15 cellular contexts compared by ENCODE assay signal in genomic region chr3:172277151-172277652, GRCh38.
A peak's percentile ranks its signal among the peaks of the same experiment; 100 is the strongest.
DNase-seq lines count a peak whose midpoint lies in the region; ATAC-seq, FAIRE-seq and TF ChIP-seq lines count a peak whose summit lies in the region.
"Had no signal": no experiment of that assay in that cellular context is flagged by ENCODE, and none has a peak within 500 bp of the region (broad histone marks: within the 10 kb centered on the region; RNA-seq: fewer than 3 reads in every experiment).

No MANE protein-coding gene starts in this region.

- in situ Hi-C loops in HepG2 (cut with HindIII; ENCODE audit: extremely low pct_ligation_motif_present, low pct_unique_long_range_greater_than_20kb): no loop called here

- peaks cover 2% of the 10 kb centered on the region for H3K27me3 Mint-ChIP-seq in endothelial cell (ENCODE audit: unreplicated experiment)
- H3K27me3 Mint-ChIP-seq: CD8-positive, alpha-beta memory T cell had no signal

- intact Hi-C loops in HepG2 (cut with micrococcal nuclease; ENCODE audit: unreplicated experiment): no loop called here
- intact Hi-C loops in right lobe of liver (cut with DNase I): no loop called here
- intact Hi-C loops in ascending aorta (cut with DNase I): no loop called here

- peaks cover 18 to 86% of the 10 kb centered on the region in 2 experiments for H3K36me3 ChIP-seq in HepG2 (replicated peaks in 1 of 2; ENCODE audit: control insufficient read depth in 1 of 2, insufficient read depth in 2 of 2, low read length in 2 of 2)
- peaks cover 0 to 5% (median 0%) of the 10 kb centered on the region in 4 donors for H3K36me3 ChIP-seq in right lobe of liver
- H3K36me3 ChIP-seq in ascending aorta: no peaks in the 10 kb centered on the region
- no peaks in the 10 kb centered on the region for H3K36me3 ChIP-seq in suprapubic skin

- peaks cover 95% of the 10 kb centered on the region for H4K20me1 ChIP-seq in HepG2 (ENCODE audit: insufficient read depth, low read length)
- H4K20me1 ChIP-seq: BLaER1 had no signal

- no peak for TF ChIP-seq RAD21 in HepG2 (CRISPR knock-in tag; IDR thresholded peaks at IDR 0.05)

- TF ChIP-seq POLR2A in HepG2 (IDR thresholded peaks at IDR 0.05; ENCODE audit: insufficient read depth in 1 of 2, low read depth in 2 of 2, low read length in 2 of 2) (no peak), right lobe of liver (IDR thresholded peaks at IDR 0.05) (no peak), suprapubic skin (IDR thresholded peaks at IDR 0.05) (no peak)

- WGBS in HepG2 (ENCODE audit: low lambda C conversion rate): 97% methylated on average over 5 of the region's 5 CpGs
- 100% methylated on average over 5 of the region's 5 CpGs for WGBS in right lobe of liver (ENCODE audit: insufficient coverage, low coverage, low lambda C conversion rate, missing lambda C conversion rate)
- 92% methylated on average over 5 of the region's 5 CpGs for WGBS in suprapubic skin

- no peak overlapping the region for H3K4me3 Mint-ChIP-seq in endothelial cell (ENCODE audit: unreplicated experiment)
- H3K4me3 Mint-ChIP-seq: CD8-positive, alpha-beta memory T cell had no signal

- H3K36me3 Mint-ChIP-seq in endothelial cell (ENCODE audit: low read depth, unreplicated experiment): peaks cover 16% of the 10 kb centered on the region

- no peaks in the 10 kb centered on the region for H3K27me3 ChIP-seq in HepG2 (ENCODE audit: control insufficient read depth in 1 of 2, insufficient read depth in 2 of 2, low read length in 2 of 2)
- no peaks in the 10 kb centered on the region for H3K27me3 ChIP-seq in right lobe of liver
- no peaks in the 10 kb centered on the region for H3K27me3 ChIP-seq in ascending aorta
- no peaks in the 10 kb centered on the region for H3K27me3 ChIP-seq in suprapubic skin
- H3K27me3 ChIP-seq: BLaER1 had no signal

- peaks cover 85% of the 10 kb centered on the region for H3K79me2 ChIP-seq in HepG2 (ENCODE audit: insufficient read depth, low read length)

- no peak overlapping the region for H2AFZ ChIP-seq in HepG2 (ENCODE audit: low read length)

- H3K27ac Mint-ChIP-seq in endothelial cell (ENCODE audit: unreplicated experiment): peak overlapping the region; percentile 45

- H3K4me1 ChIP-seq in HepG2 (ENCODE audit: insufficient read depth, low read length) (peaks cover 44% of the 10 kb centered on the region), right lobe of liver (peaks cover 0 to 7% (median 3%) of the 10 kb centered on the region in 4 donors), ascending aorta (peaks cover 3 to 45% of the 10 kb centered on the region in 2 donors), suprapubic skin (peaks cover 8% of the 10 kb centered on the region)
- H3K4me1 ChIP-seq: BLaER1 had no signal

- H3K4me2 ChIP-seq in HepG2 (ENCODE audit: low read depth, low read length): no peak overlapping the region
- H3K4me2 ChIP-seq: BLaER1 had no signal

- no TSS peak for BruUV-seq in HepG2 (replicated peaks; lab: Mats Ljungman, UMichigan)

- H3K9ac ChIP-seq in HepG2 (ENCODE audit: insufficient read depth, low read depth, low read length): no peak overlapping the region
- H3K9ac ChIP-seq: BLaER1 had no signal

- CTCF ChIA-PET in HepG2 (lab: Yijun Ruan, JAX; ENCODE audit: low intra/inter-chr PET ratio, low total read pairs): no interaction called here

- TF ChIP-seq CTCF in HepG2 (CRISPR knock-in tag; IDR thresholded peaks at IDR 0.05) (no peak), right lobe of liver (IDR thresholded peaks at IDR 0.05) (no peak), ascending aorta (IDR thresholded peaks at IDR 0.05) (no peak), endothelial cell (IDR thresholded peaks at IDR 0.05; ENCODE audit: unreplicated experiment) (no peak), suprapubic skin (IDR thresholded peaks at IDR 0.05) (no peak)

- TF ChIP-seq EP300 in HepG2 (IDR thresholded peaks at IDR 0.05; ENCODE audit: low read depth in 2 of 2, low read length in 2 of 2): no peak
- no peak for TF ChIP-seq EP300 in HepG2 (CRISPR knock-in tag; IDR thresholded peaks at IDR 0.05; ENCODE audit: borderline replicate concordance)
- TF ChIP-seq EP300 in suprapubic skin (IDR thresholded peaks at IDR 0.05): no peak

- ATAC-seq in HepG2: no peak
- no peak for ATAC-seq in right lobe of liver

- no peaks in the 10 kb centered on the region for H3K9me3 Mint-ChIP-seq in endothelial cell (ENCODE audit: unreplicated experiment)
- H3K9me3 Mint-ChIP-seq: CD8-positive, alpha-beta memory T cell had no signal

- H3K27ac ChIP-seq in HepG2 (ENCODE audit: extremely low read length, insufficient read depth, low read length) (no peak overlapping the region), right lobe of liver (no peak overlapping the region), ascending aorta (peak overlapping the region; percentile 51 to 60), suprapubic skin (no peak overlapping the region)
- H3K27ac ChIP-seq: BLaER1 had no signal

- POLR2A ChIA-PET in HepG2 (lab: Yijun Ruan, JAX): no interaction called here

- DNase-seq in HepG2 (ENCODE audit: low spot score): no peak
- DNase-seq in right lobe of liver: no peak
- DNase-seq in ascending aorta (ENCODE audit: low spot score in 2 of 2): no peak
- no peak for DNase-seq in endothelial cell (ENCODE audit: low spot score)
- DNase-seq in SIG-M5 treated with dmso at 0.1 percent for 504 hours (lab: John Stamatoyannopoulos, UW; ENCODE audit: unreplicated experiment): no peak
- DNase-seq in NCI-H524 (lab: John Stamatoyannopoulos, UW): no peak
- DNase-seq in suprapubic skin (ENCODE audit: low spot score in 2 of 2): no peak
- DNase-seq in COLO829 (ENCODE audit: low spot score): no peak
- DNase-seq: 8988T; AML-193; CD8-positive, alpha-beta memory T cell; DMS 273 treated with DMSO at 0.1 percent for 48 hours; H7 had no signal

- peaks cover 33% of the 10 kb centered on the region for H3K4me1 Mint-ChIP-seq in endothelial cell (ENCODE audit: unreplicated experiment)

- H3K9me3 ChIP-seq in HepG2 (ENCODE audit: low read length): no peaks in the 10 kb centered on the region
- H3K9me3 ChIP-seq in right lobe of liver: no peaks in the 10 kb centered on the region
- H3K9me3 ChIP-seq in ascending aorta: no peaks in the 10 kb centered on the region
- no peaks in the 10 kb centered on the region for H3K9me3 ChIP-seq in suprapubic skin
- H3K9me3 ChIP-seq: BLaER1 had no signal

- FAIRE-seq in HepG2 (lab: Jason Lieb, UNC): no peak
- FAIRE-seq: HTR-8/SVneo had no signal

- H3K4me3 ChIP-seq in HepG2 (replicated peaks in 1 of 3; ENCODE audit: insufficient read depth in 1 of 3, low read depth in 2 of 3, low read length in 3 of 3) (no peak overlapping the region), right lobe of liver (no peak overlapping the region), ascending aorta (no peak overlapping the region), suprapubic skin (no peak overlapping the region)
- H3K4me3 ChIP-seq: BLaER1 had no signal

TF ChIP-seq in HepG2, 621 proteins besides CTCF, POLR2A, EP300 and RAD21 (continues in another document):
- TF ChIP-seq PAF1 (CRISPR knock-in tag; IDR thresholded peaks at IDR 0.05): peak; percentile 58; the same call in 1 of the 2 replicates
- no peak for TF ChIP-seq GZF1 (CRISPR knock-in tag; IDR thresholded peaks at IDR 0.05)
- no peak for TF ChIP-seq NFYC (CRISPR knock-in tag; IDR thresholded peaks at IDR 0.05)
- TF ChIP-seq, protein P1, sequence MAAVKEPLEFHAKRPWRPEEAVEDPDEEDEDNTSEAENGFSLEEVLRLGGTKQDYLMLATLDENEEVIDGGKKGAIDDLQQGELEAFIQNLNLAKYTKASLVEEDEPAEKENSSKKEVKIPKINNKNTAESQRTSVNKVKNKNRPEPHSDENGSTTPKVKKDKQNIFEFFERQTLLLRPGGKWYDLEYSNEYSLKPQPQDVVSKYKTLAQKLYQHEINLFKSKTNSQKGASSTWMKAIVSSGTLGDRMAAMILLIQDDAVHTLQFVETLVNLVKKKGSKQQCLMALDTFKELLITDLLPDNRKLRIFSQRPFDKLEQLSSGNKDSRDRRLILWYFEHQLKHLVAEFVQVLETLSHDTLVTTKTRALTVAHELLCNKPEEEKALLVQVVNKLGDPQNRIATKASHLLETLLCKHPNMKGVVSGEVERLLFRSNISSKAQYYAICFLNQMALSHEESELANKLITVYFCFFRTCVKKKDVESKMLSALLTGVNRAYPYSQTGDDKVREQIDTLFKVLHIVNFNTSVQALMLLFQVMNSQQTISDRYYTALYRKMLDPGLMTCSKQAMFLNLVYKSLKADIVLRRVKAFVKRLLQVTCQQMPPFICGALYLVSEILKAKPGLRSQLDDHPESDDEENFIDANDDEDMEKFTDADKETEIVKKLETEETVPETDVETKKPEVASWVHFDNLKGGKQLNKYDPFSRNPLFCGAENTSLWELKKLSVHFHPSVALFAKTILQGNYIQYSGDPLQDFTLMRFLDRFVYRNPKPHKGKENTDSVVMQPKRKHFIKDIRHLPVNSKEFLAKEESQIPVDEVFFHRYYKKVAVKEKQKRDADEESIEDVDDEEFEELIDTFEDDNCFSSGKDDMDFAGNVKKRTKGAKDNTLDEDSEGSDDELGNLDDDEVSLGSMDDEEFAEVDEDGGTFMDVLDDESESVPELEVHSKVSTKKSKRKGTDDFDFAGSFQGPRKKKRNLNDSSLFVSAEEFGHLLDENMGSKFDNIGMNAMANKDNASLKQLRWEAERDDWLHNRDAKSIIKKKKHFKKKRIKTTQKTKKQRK (IDR thresholded peaks at IDR 0.05; ENCODE audit: low read length): no peak
- TF ChIP-seq ZNF660 (CRISPR knock-in tag; IDR thresholded peaks at IDR 0.05; ENCODE audit: borderline replicate concordance, low read depth): no peak
- no peak for TF ChIP-seq HCFC1 (IDR thresholded peaks at IDR 0.05; ENCODE audit: low read depth, low read length)
- no peak for TF ChIP-seq ATRX (CRISPR knock-in tag; IDR thresholded peaks at IDR 0.05; ENCODE audit: borderline replicate concordance)
- TF ChIP-seq THAP8 (CRISPR knock-in tag; IDR thresholded peaks at IDR 0.05; ENCODE audit: borderline replicate concordance): no peak
- TF ChIP-seq RBM22 (optimal IDR thresholded peaks at IDR 0.05; ENCODE audit: low read length): peak; percentile 90
- no peak for TF ChIP-seq NCOR1 (IDR thresholded peaks at IDR 0.05; ENCODE audit: borderline replicate concordance, low read length)

Comparison
In these comparisons a context has a peak if more than half of its experiments do, and no peak if none do; other contexts are left out.
1. H3K27ac ChIP-seq: peak in ascending aorta (2 of 2); none in HepG2 (single experiment), right lobe of liver (0 of 3) and suprapubic skin (single experiment).